Comparison of ENCODE assay signal across 10 cellular contexts in the genomic region with DNA sequence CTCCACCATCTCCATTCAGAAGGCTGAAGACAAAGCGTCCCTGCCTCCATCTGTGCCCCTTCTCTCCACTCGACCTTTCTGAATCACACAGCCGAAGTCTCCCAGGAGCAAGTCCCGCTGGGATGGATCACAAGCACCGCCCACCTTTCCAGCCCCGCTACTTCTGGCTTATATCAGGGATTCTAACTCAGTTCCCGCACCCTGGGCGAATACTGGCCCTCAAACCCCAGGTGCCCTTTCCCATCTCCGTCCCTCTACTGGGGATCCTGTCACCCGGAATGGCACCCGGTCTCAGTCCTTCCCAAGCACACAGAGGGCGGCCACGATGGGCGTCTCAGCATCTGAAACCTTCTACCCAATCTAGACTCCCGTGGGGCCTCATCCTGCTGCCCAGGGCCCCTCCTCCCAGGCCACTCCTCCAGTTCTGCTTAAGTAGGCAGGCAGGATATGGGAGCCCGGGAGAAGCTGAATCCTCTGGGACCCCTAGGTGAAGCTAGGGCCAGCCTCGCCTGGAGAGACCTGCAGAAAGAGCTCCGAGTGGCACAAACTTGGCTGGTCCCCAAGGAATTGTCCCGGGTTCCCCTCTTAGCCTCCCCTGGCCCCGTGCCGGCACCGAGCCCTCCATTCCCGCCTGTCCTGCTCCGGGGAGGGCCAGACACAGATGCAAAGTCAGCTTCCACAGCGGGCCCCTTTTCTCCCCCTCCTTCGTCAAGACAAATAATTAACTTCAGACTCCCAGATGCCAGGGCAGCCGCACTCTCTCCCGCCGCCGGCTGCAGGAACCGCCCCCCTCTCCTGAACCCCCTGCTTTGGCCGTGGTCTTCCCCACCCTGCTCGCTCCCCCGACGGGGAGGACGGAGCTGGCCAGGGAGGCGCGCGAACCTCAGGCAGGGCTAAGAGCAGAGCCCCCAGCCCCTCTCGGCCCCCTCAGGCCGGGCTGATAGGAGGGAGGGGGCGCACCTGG. TPM values are rescaled to one million over a fixed set of nuclear protein-coding genes. Genes with fewer than 3 reads are reported as not detected.
DNase-seq lines count a peak whose midpoint lies in the region; ATAC-seq, FAIRE-seq and TF ChIP-seq lines count a peak whose summit lies in the region.
"Had no signal": no experiment of that assay in that cellular context is flagged by ENCODE, and none has a peak within 500 bp of the region (broad histone marks: within the 10 kb centered on the region; RNA-seq: fewer than 3 reads in every experiment).

No MANE protein-coding gene starts in this region.

- no peak for TF ChIP-seq CTCF in A549 (IDR thresholded peaks at IDR 0.05)
- no peak for TF ChIP-seq CTCF in lung (IDR thresholded peaks at IDR 0.05; ENCODE audit: control extremely low read depth, extremely low read depth)

- TF ChIP-seq RAD21 in A549 (conservative IDR thresholded peaks at IDR 0.05 in 1 of 2, IDR thresholded peaks at IDR 0.05 in 1 of 2): no peak

- no peak overlapping the region for H3K4me3 ChIP-seq in A549
- H3K4me3 ChIP-seq in HUES64 (ENCODE audit: low read length): peak overlapping the region; percentile 56
- peak overlapping the region; percentile 43 for H3K4me3 ChIP-seq in ectodermal cell (ENCODE audit: insufficient read depth, low read depth, low read length)
- peak overlapping the region; percentile 3 for H3K4me3 ChIP-seq in lung

- peak overlapping the region; percentile 38; the same call in 2 of the 3 replicates for H3K4me2 ChIP-seq in A549

- no peak for TF ChIP-seq EP300 in A549 (IDR thresholded peaks at IDR 0.05)

- H3K27ac ChIP-seq in A549 (no peak overlapping the region), HUES64 (ENCODE audit: low read depth, low read length) (peak overlapping the region; percentile 35; the same call in 1 of the 2 replicates), ectodermal cell (ENCODE audit: insufficient read depth, low read depth, low read length, poor library complexity, severe bottlenecking) (no peak overlapping the region), lung (ENCODE audit: low read depth in 1 of 2, low read length in 1 of 2) (no peak overlapping the region)

- ATAC-seq in A549 (peak in 1 of 2 experiments; percentile 40; a peak in 3 of 6 replicates), lung (ENCODE audit: insufficient read depth, low FRiP score) (no peak), GM19023 (IDR thresholded peaks at IDR 0.05; ENCODE audit: unreplicated experiment) (no peak), HG02759 (IDR thresholded peaks at IDR 0.05; ENCODE audit: unreplicated experiment) (no peak)

- H3K9me3 ChIP-seq in A549 (no peaks in the 10 kb centered on the region), HUES64 (ENCODE audit: insufficient read depth, low read depth, low read length) (no peaks in the 10 kb centered on the region), ectodermal cell (ENCODE audit: control insufficient read depth, low read length) (no peaks in the 10 kb centered on the region), lung (ENCODE audit: control insufficient read depth in 2 of 2, insufficient read depth in 1 of 2, low read length in 1 of 2) (peaks cover 0 to 2% of the 10 kb centered on the region in 2 donors)

- 55% methylated on average over 31 of the region's 42 CpGs for WGBS in A549 (ENCODE audit: missing lambda C conversion rate)
- WGBS in HUES64: under 1% methylated on average over 42 of the region's 42 CpGs
- WGBS in ectodermal cell, 2 experiments: 1% methylated on average over 42 of the region's 42 CpGs
- WGBS in lung, 2 donors: 16 to 21% methylated on average over 34 to 42 of the region's 42 CpGs

- FAIRE-seq in A549 (lab: Jason Lieb, UNC): no peak
- FAIRE-seq: islet of Langerhans had no signal

- H3K4me1 ChIP-seq in A549 (no peaks in the 10 kb centered on the region), HUES64 (ENCODE audit: insufficient read depth, low read length) (peaks cover 21% of the 10 kb centered on the region), ectodermal cell (ENCODE audit: control insufficient read depth, insufficient read depth, low read length) (peaks cover 31% of the 10 kb centered on the region), lung (ENCODE audit: control insufficient read depth in 2 of 2, insufficient read depth in 2 of 2, low read length in 2 of 2) (peaks cover 0 to 6% of the 10 kb centered on the region in 2 donors)

- no peaks in the 10 kb centered on the region for H3K36me3 ChIP-seq in HUES64 (ENCODE audit: insufficient read depth, low read length)
- H3K36me3 ChIP-seq in ectodermal cell (ENCODE audit: control insufficient read depth, insufficient read depth, low read length): no peaks in the 10 kb centered on the region
- no peaks in the 10 kb centered on the region for H3K36me3 ChIP-seq in lung (ENCODE audit: control insufficient read depth in 2 of 2, insufficient read depth in 2 of 2, low read length in 2 of 2)

- no peak for TF ChIP-seq POLR2A in A549 (IDR thresholded peaks at IDR 0.05; ENCODE audit: low read length)

- H3K27me3 ChIP-seq in HUES64 (ENCODE audit: insufficient read depth, low read length): peaks cover 44% of the 10 kb centered on the region
- peaks cover 32% of the 10 kb centered on the region for H3K27me3 ChIP-seq in ectodermal cell (ENCODE audit: control insufficient read depth, insufficient read depth, low read length, poor library complexity, severe bottlenecking)
- peaks cover 5% of the 10 kb centered on the region for H3K27me3 ChIP-seq in lung (ENCODE audit: control insufficient read depth, insufficient read depth)

- H3K9ac ChIP-seq in HUES64 (ENCODE audit: low read depth, low read length): peak overlapping the region; percentile 57

- DNase-seq in A549 (ENCODE audit: low read depth in 1 of 2, low spot score in 1 of 2) (no peak), lung (ENCODE audit: low spot score) (no peak), NCI-H187 (lab: John Stamatoyannopoulos, UW) (no peak)
- no peak for DNase-seq in stimulated activated CD4-positive, alpha-beta T cell treated with anti-CD3 and anti-CD28 coated beads, Interleukin-4, amount 100 ng/mL, for 24 hours
- DNase-seq: COR-L47 had no signal

- CTCF ChIA-PET in A549 (lab: Yijun Ruan, JAX): interaction anchor here (0.6 to 4.6 kb wide), 3 partner anchors 26 to 182 kb away, joined by 3 to 27 read pairs (median 3); no protein-coding TSS in a partner anchor

- POLR2A ChIA-PET in A549 (lab: Yijun Ruan, JAX): no interaction called here

TF ChIP-seq in A549, 52 proteins besides CTCF, POLR2A, EP300 and RAD21:
- TF ChIP-seq RNF2 (IDR thresholded peaks at IDR 0.05; ENCODE audit: borderline replicate concordance, low read depth) (no peak), ZC3H11A (IDR thresholded peaks at IDR 0.05) (no peak), POLR2AphosphoS2 (conservative IDR thresholded peaks at IDR 0.05; ENCODE audit: low read length) (no peak), FOSB (CRISPR knock-in tag; IDR thresholded peaks at IDR 0.05) (no peak), MAFK (IDR thresholded peaks at IDR 0.05; ENCODE audit: partially characterized antibody) (no peak), BHLHE40 (IDR thresholded peaks at IDR 0.05; ENCODE audit: low read depth, low read length) (no peak), SREBF2 (IDR thresholded peaks at IDR 0.05) (no peak), MAZ (IDR thresholded peaks at IDR 0.05; ENCODE audit: borderline replicate concordance, low read depth, low read length) (no peak), HDAC2 (IDR thresholded peaks at IDR 0.05) (no peak)

RNA-seq across cellular contexts. Expression of gene KCP, which starts 0.6 kb away (rescaled TPM):
- 0.05 TPM in 1 of 2 replicates, not detected in the other for polyA plus RNA-seq in A549 (2011; rRNA removed)
- polyA plus RNA-seq in A549 (2012; cell fraction: cytosol; rRNA removed): 0.03 and 0.06 TPM in 2 replicates
- polyA plus RNA-seq in A549 (2012; cell fraction: nucleus; rRNA removed): 0.15 and 0.31 TPM in 2 replicates
- 0.07 to 0.18 TPM (median 0.14 TPM) in 3 replicates for polyA plus RNA-seq in A549 (2017; fragmentation: RNase III; extraction: RNeasy Plus Mini Kit Qiagen cat#74134 plus additional on column Dnase treatment)
- not detected in 2 replicates for polyA minus RNA-seq in A549 (2011; rRNA and poly(A)+ RNA removed)
- polyA plus RNA-seq in HUES64 (2013, experiment 1 of 2): 3.8 TPM
- 4.2 TPM for polyA plus RNA-seq in HUES64 (2013, experiment 2 of 2)
- 3.7 TPM for polyA plus RNA-seq in ectodermal cell (2013, experiment 1 of 4)
- polyA plus RNA-seq in ectodermal cell (2013, experiment 2 of 4): 3.8 TPM
- 5.4 TPM for polyA plus RNA-seq in ectodermal cell (2013, experiment 3 of 4)
- 4.7 TPM for polyA plus RNA-seq in ectodermal cell (2013, experiment 4 of 4)
- 1 to 10 TPM in 1 of 2 donors, under 1 TPM in 1; 0.64 to 3.9 TPM for total RNA-seq in lung
- under 1 TPM; 0.22 to 0.47 TPM for polyA plus RNA-seq in lung

RNA-seq across cellular contexts. Expression of gene IRF5, which starts 27.8 kb away (rescaled TPM):
- 5.5 and 6.5 TPM in 2 replicates for polyA plus RNA-seq in A549 (2011; rRNA removed)
- polyA plus RNA-seq in A549 (2012; cell fraction: cytosol; rRNA removed): 8.4 and 11.0 TPM in 2 replicates
- polyA plus RNA-seq in A549 (2012; cell fraction: nucleus; rRNA removed): 24.9 and 30.2 TPM in 2 replicates
- 6.1 to 9.7 TPM (median 8.7 TPM) in 3 replicates for polyA plus RNA-seq in A549 (2017; fragmentation: RNase III; extraction: RNeasy Plus Mini Kit Qiagen cat#74134 plus additional on column Dnase treatment)
- polyA minus RNA-seq in A549 (2011; rRNA and poly(A)+ RNA removed): 9.4 and 14.7 TPM in 2 replicates
- polyA plus RNA-seq in HUES64 (2013, experiment 1 of 2): 0.15 TPM
- polyA plus RNA-seq in HUES64 (2013, experiment 2 of 2): 0.38 TPM
- polyA plus RNA-seq in ectodermal cell (2013, experiment 1 of 4): 0.19 TPM
- polyA plus RNA-seq in ectodermal cell (2013, experiment 2 of 4): 0.28 TPM
- polyA plus RNA-seq in ectodermal cell (2013, experiment 3 of 4): 0.43 TPM
- polyA plus RNA-seq in ectodermal cell (2013, experiment 4 of 4): 0.20 TPM
- total RNA-seq in lung: 10 to 100 TPM in 1 of 2 donors, 1 to 10 TPM in 1; 6.0 to 34.1 TPM
- polyA plus RNA-seq in lung: 10 to 100 TPM; 22.1 to 26.2 TPM

RNA-seq across cellular contexts. Expression of gene ATP6V1F, which starts 47.2 kb away (rescaled TPM):
- polyA plus RNA-seq in A549 (2011; rRNA removed) (155 and 180 TPM in 2 replicates), A549 (2017; fragmentation: RNase III; extraction: RNeasy Plus Mini Kit Qiagen cat#74134 plus additional on column Dnase treatment) (201 to 230 TPM (median 229 TPM) in 3 replicates), lung (100 to 1,000 TPM; 286 to 383 TPM)
- polyA plus RNA-seq in A549 (2012; cell fraction: cytosol; rRNA removed): 386 and 423 TPM in 2 replicates
- 183 and 192 TPM in 2 replicates for polyA plus RNA-seq in A549 (2012; cell fraction: nucleus; rRNA removed)
- 46.3 and 46.9 TPM in 2 replicates for polyA minus RNA-seq in A549 (2011; rRNA and poly(A)+ RNA removed)
- polyA plus RNA-seq in HUES64 (2013, experiment 1 of 2): 86.3 TPM
- polyA plus RNA-seq in HUES64 (2013, experiment 2 of 2): 114 TPM
- 154 TPM for polyA plus RNA-seq in ectodermal cell (2013, experiment 1 of 4)
- 141 TPM for polyA plus RNA-seq in ectodermal cell (2013, experiment 2 of 4)
- 119 TPM for polyA plus RNA-seq in ectodermal cell (2013, experiment 3 of 4)
- polyA plus RNA-seq in ectodermal cell (2013, experiment 4 of 4): 139 TPM
- total RNA-seq in lung: 100 to 1,000 TPM in 1 of 2 donors, 10 to 100 TPM in 1; 43.9 to 165 TPM
